ENCODE assay signal across 18 cellular contexts in the genomic region with DNA sequence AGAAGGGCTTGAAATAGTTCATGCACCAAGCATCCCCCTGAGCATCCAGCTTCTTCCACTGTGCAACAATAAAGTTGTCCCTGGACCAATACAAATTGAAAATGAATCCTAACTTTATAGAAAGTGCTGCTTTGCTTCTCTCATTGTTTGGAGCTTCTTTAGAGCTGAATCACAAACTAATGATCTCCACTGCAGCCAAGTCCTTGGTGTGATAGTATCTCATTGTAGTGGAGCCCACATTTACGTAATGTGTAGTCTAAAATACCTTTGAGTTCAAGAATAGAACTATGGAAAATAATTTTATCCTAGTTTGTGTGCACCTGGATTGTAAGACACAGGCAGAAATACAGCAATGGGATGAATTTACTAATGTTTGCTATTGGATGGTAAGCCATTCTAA.
"Had no signal": no experiment of that assay in that cellular context is flagged by ENCODE, and none has a peak within 500 bp of the region (broad histone marks: within the 10 kb centered on the region; RNA-seq: fewer than 3 reads in every experiment).

No MANE protein-coding gene starts in this region.

- H3K9ac ChIP-seq: KMS-11 had no signal

- H3K27ac ChIP-seq: KMS-11 had no signal

- H3K4me1 Mint-ChIP-seq: T-cell had no signal

- H3K27me3 Mint-ChIP-seq: T-cell had no signal

- H3K36me3 Mint-ChIP-seq: T-cell had no signal

- H3K4me2 ChIP-seq: KMS-11 had no signal

- DNase-seq: IMR-90, Kasumi-1, MM.1S, NCI-H1436, NCI-H187, NCI-H2081 treated with DMSO at 0.1 percent for 48 hours, NCI-H2171, NCI-H226, NCI-H510A, NCI-H524 treated with DMSO at 0.1 percent for 48 hours, NCI-H69, NCI-H774, Right ventricle myocardium superior, RPMI8226, SIG-M5, SW 1271, T-cell had no signal

- H3K4me3 Mint-ChIP-seq: T-cell had no signal

- H3K27ac Mint-ChIP-seq: T-cell had no signal
